Comparison of ENCODE assay signal across 28 cellular contexts in the genomic region with DNA sequence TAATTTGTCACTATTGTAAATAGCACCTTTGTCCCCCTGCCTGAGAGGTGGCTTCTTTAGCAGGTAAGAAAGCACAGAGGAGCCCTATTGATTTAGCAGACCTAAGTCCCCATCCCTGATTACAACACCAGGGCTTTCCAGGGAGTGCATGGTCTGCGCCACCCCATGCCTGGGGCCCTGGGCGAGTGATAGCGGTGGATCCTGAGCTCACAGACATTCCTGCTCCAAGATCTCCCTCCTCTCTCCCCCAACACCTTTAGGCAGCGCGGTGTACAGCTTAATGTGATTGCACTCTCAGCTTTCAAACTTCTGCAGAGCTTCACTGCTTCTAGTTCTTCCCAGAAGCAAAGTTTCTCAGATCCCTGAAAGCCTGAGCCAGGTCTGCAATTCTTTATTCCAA.
"Had no signal": no experiment of that assay in that cellular context is flagged by ENCODE, and none has a peak within 500 bp of the region (broad histone marks: within the 10 kb centered on the region; RNA-seq: fewer than 3 reads in every experiment).

No MANE protein-coding gene starts in this region.

- H3K4me3 Mint-ChIP-seq: effector memory CD8-positive, alpha-beta T cell; memory B cell; naive B cell; natural killer cell treated with Interleukin-12 subunit alpha and Interleukin-12 subunit beta and Interleukin-15 and Interleukin-18, amount 100 ng/mL, for 72 hours; stimulated activated naive CD8-positive, alpha-beta T cell treated with anti-CD3 and anti-CD28 coated beads, Interleukin-15, amount 100 ng/mL, for 72 hours had no signal

- FAIRE-seq: endometrium, islet of Langerhans, small intestine had no signal

- H3K36me3 Mint-ChIP-seq: memory B cell, naive B cell had no signal

- H3K9me3 ChIP-seq: esophagus squamous epithelium, heart right ventricle, mucosa of descending colon, prostate gland, suprapubic skin, transverse colon had no signal

- H3K9me3 Mint-ChIP-seq: effector memory CD8-positive, alpha-beta T cell; memory B cell; natural killer cell treated with Interleukin-12 subunit alpha and Interleukin-12 subunit beta and Interleukin-15 and Interleukin-18, amount 100 ng/mL, for 72 hours; stimulated activated naive CD8-positive, alpha-beta T cell treated with anti-CD3 and anti-CD28 coated beads, Interleukin-15, amount 100 ng/mL, for 72 hours had no signal

- H3K27ac ChIP-seq: esophagus squamous epithelium, heart right ventricle, prostate gland, suprapubic skin, transverse colon had no signal

- H3K4me3 ChIP-seq: esophagus squamous epithelium, heart right ventricle, lung, mucosa of descending colon, prostate gland, suprapubic skin, transverse colon had no signal

- H3K27me3 ChIP-seq: esophagus squamous epithelium, heart right ventricle had no signal

- H3K4me1 ChIP-seq: prostate gland, suprapubic skin had no signal

- H3K4me1 Mint-ChIP-seq: memory B cell had no signal

- H3K36me3 ChIP-seq: esophagus squamous epithelium, prostate gland, suprapubic skin, transverse colon had no signal

- ATAC-seq: effector memory CD8-positive, alpha-beta T cell; heart right ventricle; left colon; left ventricle myocardium superior; mucosa of descending colon; natural killer cell treated with Interleukin-12 subunit alpha and Interleukin-12 subunit beta and Interleukin-15 and Interleukin-18, amount 100 ng/mL, for 72 hours; right cardiac atrium; stimulated activated naive CD8-positive, alpha-beta T cell treated with anti-CD3 and anti-CD28 coated beads, Interleukin-15, amount 100 ng/mL, for 72 hours had no signal

- H3K27ac Mint-ChIP-seq: memory B cell, naive B cell had no signal

- DNase-seq: cerebellar nuclear complex; cortex of kidney; effector memory CD8-positive, alpha-beta T cell; erythroblast; esophagus squamous epithelium; foreskin melanocyte; glutamatergic neuron; heart right ventricle; hippocampal formation; left colon; left ventricle myocardium superior; mucosa of descending colon; naive B cell; nucleus accumbens; right cardiac atrium; small intestine; stimulated activated CD4-positive, alpha-beta T cell treated with anti-CD3 and anti-CD28 coated beads, Interleukin-15, amount 100 ng/mL, for 24 hours; stimulated activated CD4-positive, alpha-beta T cell treated with anti-CD3 and anti-CD28 coated beads, Interleukin-2, amount 100 ng/mL, for 48 hours; stimulated activated naive CD4-positive, alpha-beta T cell; stimulated activated naive CD8-positive, alpha-beta T cell treated with anti-CD3 and anti-CD28 coated beads, Interleukin-15, amount 100 ng/mL, for 72 hours; transverse colon had no signal
